In the genomic region with DNA sequence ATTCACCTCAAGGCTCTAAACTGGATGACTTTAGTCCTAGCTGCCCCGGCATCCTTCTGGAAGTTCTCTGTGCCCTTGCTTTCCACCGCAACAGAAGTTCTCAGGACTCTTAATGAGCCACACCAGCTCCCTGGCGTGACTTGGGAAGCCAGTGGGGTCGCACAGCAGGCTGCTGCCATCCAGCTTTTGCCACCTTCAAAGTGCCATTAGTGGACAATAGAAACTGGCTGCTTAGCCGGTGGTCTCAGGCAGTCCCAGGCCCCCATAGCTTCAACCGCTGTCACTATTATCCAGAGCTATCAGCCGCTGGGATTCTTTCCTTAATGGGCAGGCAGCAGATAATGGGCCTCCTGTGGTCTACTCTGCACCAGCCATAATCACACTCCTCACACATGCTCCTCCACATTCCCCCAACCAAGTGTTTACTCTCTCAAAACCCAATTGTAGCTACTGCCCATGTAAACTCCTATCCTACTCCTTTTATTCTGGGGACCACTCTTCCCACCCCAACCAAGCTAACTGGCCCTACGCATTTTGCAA, we compare ENCODE assay signal across 1 cellular context.
TF ChIP-seq lines count a peak whose summit lies in the region.

No MANE protein-coding gene starts in this region.

TF ChIP-seq in IMR-90, 13 proteins besides CTCF, POLR2A, EP300 and RAD21 (continued from another document):
- TF ChIP-seq FOS (IDR thresholded peaks at IDR 0.05; ENCODE audit: low read depth, low read length) (no peak), SMC3 (IDR thresholded peaks at IDR 0.05; ENCODE audit: low read depth, low read length) (no peak), CHD1 (IDR thresholded peaks at IDR 0.05; ENCODE audit: low read depth, low read length) (no peak), CEBPB (IDR thresholded peaks at IDR 0.05; ENCODE audit: low read depth, low read length) (no peak), BHLHE40 (IDR thresholded peaks at IDR 0.05; ENCODE audit: low read depth, low read length) (no peak), RCOR1 (IDR thresholded peaks at IDR 0.05; ENCODE audit: insufficient replicate concordance, low read length) (no peak), RFX5 (IDR thresholded peaks at IDR 0.05; ENCODE audit: low read depth, low read length) (no peak), MXI1 (IDR thresholded peaks at IDR 0.05; ENCODE audit: borderline replicate concordance, low read depth, low read length) (no peak), MAZ (IDR thresholded peaks at IDR 0.05; ENCODE audit: borderline replicate concordance, low read depth, low read length) (no peak)
- TF ChIP-seq, protein P1, sequence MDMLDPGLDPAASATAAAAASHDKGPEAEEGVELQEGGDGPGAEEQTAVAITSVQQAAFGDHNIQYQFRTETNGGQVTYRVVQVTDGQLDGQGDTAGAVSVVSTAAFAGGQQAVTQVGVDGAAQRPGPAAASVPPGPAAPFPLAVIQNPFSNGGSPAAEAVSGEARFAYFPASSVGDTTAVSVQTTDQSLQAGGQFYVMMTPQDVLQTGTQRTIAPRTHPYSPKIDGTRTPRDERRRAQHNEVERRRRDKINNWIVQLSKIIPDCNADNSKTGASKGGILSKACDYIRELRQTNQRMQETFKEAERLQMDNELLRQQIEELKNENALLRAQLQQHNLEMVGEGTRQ (IDR thresholded peaks at IDR 0.05; ENCODE audit: low read depth, low read length): no peak
